In the genomic region with DNA sequence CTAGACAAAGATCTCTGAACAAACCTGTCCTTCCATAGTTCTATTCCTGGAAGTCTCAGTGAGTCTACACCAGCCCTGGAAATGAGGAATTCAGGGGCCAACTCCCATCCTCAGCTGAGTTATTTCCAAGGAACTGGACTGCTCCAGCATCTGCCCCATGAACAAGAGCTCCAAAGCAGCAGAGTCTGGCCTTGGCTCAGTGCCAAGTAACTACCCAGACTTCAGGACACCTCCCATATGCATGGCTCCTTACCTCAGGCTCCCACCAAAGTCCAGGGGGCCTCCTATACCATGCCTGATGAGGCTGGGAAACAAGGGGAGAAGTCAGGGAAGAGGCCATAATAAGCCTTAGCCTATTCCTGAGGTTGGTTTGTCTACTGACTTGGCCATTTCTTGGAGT, we compare ENCODE assay signal across 1 cellular context.
TF ChIP-seq lines count a peak whose summit lies in the region.

No MANE protein-coding gene starts in this region.

TF ChIP-seq in SK-N-SH treated with all-trans-retinoic acid at 6 μM for 48 hours, 23 proteins besides CTCF, POLR2A, EP300 and RAD21 (continued from another document):
- TF ChIP-seq, protein P1, sequence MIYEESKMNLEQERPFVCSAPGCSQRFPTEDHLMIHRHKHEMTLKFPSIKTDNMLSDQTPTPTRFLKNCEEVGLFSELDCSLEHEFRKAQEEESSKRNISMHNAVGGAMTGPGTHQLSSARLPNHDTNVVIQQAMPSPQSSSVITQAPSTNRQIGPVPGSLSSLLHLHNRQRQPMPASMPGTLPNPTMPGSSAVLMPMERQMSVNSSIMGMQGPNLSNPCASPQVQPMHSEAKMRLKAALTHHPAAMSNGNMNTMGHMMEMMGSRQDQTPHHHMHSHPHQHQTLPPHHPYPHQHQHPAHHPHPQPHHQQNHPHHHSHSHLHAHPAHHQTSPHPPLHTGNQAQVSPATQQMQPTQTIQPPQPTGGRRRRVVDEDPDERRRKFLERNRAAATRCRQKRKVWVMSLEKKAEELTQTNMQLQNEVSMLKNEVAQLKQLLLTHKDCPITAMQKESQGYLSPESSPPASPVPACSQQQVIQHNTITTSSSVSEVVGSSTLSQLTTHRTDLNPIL (CRISPR knock-in tag; IDR thresholded peaks at IDR 0.05; ENCODE audit: low read depth), result no peak
- TF ChIP-seq POU6F1 (CRISPR knock-in tag; IDR thresholded peaks at IDR 0.05; ENCODE audit: borderline replicate concordance, low read depth) (no peak), ZNF8 (CRISPR knock-in tag; IDR thresholded peaks at IDR 0.05) (no peak), ARNTL (CRISPR knock-in tag; IDR thresholded peaks at IDR 0.05; ENCODE audit: borderline replicate concordance, low read depth) (no peak)
- TF ChIP-seq, protein P2, sequence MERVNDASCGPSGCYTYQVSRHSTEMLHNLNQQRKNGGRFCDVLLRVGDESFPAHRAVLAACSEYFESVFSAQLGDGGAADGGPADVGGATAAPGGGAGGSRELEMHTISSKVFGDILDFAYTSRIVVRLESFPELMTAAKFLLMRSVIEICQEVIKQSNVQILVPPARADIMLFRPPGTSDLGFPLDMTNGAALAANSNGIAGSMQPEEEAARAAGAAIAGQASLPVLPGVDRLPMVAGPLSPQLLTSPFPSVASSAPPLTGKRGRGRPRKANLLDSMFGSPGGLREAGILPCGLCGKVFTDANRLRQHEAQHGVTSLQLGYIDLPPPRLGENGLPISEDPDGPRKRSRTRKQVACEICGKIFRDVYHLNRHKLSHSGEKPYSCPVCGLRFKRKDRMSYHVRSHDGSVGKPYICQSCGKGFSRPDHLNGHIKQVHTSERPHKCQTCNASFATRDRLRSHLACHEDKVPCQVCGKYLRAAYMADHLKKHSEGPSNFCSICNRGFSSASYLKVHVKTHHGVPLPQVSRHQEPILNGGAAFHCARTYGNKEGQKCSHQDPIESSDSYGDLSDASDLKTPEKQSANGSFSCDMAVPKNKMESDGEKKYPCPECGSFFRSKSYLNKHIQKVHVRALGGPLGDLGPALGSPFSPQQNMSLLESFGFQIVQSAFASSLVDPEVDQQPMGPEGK (CRISPR knock-in tag; IDR thresholded peaks at IDR 0.05; ENCODE audit: borderline replicate concordance), result no peak
